15 cellular contexts compared by ENCODE assay signal in the genomic region with DNA sequence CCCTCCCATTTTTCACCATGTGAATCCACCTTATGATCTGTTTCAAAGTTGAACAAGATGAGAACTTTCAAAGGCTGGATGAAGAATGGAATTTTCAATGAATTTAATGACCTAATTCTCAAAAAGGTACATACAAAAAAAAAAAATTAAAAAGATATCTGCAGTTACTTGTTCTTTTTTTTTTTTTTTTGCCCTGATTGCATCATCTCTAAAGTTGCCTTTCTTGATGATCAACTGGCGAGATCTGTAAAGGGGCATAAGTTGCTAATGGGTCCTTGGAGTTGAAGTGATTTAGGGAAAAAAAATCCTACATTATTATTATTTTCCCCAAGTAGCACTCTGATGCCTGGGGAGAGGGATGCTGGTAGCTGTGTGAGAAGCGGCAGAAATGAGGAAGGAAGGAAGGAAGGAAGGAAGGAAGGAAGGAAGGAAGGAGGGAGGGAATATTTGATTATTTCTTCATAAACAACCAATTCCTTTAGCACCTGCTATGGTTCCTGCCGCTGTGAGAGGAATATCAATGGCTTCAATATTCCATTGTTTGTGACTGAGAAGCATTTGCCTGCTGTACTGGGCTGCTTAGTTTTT. TPM values are rescaled to one million over a fixed set of nuclear protein-coding genes. Genes with fewer than 3 reads are reported as not detected.
A peak's percentile ranks its signal among the peaks of the same experiment; 100 is the strongest.
DNase-seq lines count a peak whose midpoint lies in the region; ATAC-seq, FAIRE-seq and TF ChIP-seq lines count a peak whose summit lies in the region.
"Had no signal": no experiment of that assay in that cellular context is flagged by ENCODE, and none has a peak within 500 bp of the region (broad histone marks: within the 10 kb centered on the region; RNA-seq: fewer than 3 reads in every experiment).

No MANE protein-coding gene starts in this region.

- H2AFZ ChIP-seq in endothelial cell of umbilical vein (ENCODE audit: low read depth, low read length) (no peak overlapping the region), parathyroid adenoma (peak overlapping the region; percentile 59)

- intact Hi-C loops in left ventricle myocardium inferior (cut with micrococcal nuclease) = loop anchor here (10.0 kb wide), 2 partner anchors 1009 to 1219 kb away; no protein-coding TSS in a partner anchor
- intact Hi-C loops in cardiac septum (cut with DNase I) = loop anchor here (5.0 to 10.0 kb wide), 3 partner anchors 969 to 1209 kb away; a partner anchor contains a TSS
- intact Hi-C loops in endothelial cell of umbilical vein (cut with micrococcal nuclease) = loop anchor here (5.0 to 10.0 kb wide), 5 partner anchors 282 to 752 kb away; no protein-coding TSS in a partner anchor

- DNase-seq in left ventricle myocardium inferior (no peak), cardiac septum (ENCODE audit: low spot score) (no peak), endothelial cell of umbilical vein (ENCODE audit: low read depth, low spot score) (no peak), DMS114 treated with DMSO at 0.1 percent for 48 hours (lab: John Stamatoyannopoulos, UW; ENCODE audit: unreplicated experiment) (no peak)
- DNase-seq in activated T-cell treated with anti-CD3 and anti-CD28 coated beads, Interleukin-2, amount 50 U/mL, for 4 hours = no peak
- DNase-seq: activated naive CD4-positive, alpha-beta T cell treated with anti-CD3 and anti-CD28 coated beads for 36 hours; left ventricle myocardium superior had no signal

- BruUV-seq in endothelial cell of umbilical vein (replicated peaks; lab: Mats Ljungman, UMichigan) = no TSS peak

- H3K4me2 ChIP-seq in endothelial cell of umbilical vein (ENCODE audit: insufficient read depth, low read length) (peak overlapping the region; percentile 8), parathyroid adenoma (ENCODE audit: low read length) (no peak overlapping the region)

- CTCF ChIA-PET in endothelial cell of umbilical vein (lab: Charles Lee) = interaction anchor here (0.6 to 6.4 kb wide), 75 partner anchors 8 to 1035 kb away, joined by 3 to 222 read pairs (median 4); a partner anchor contains a TSS

- POLR2A ChIA-PET in endothelial cell of umbilical vein (lab: Charles Lee) = no interaction called here

- no peak for FAIRE-seq in endothelial cell of umbilical vein (lab: Jason Lieb, UNC)

- no peaks in the 10 kb centered on the region for H3K36me3 Mint-ChIP-seq in activated T-cell treated with anti-CD3 and anti-CD28 coated beads, Interleukin-2, amount 50 U/mL, for 4 hours (ENCODE audit: insufficient read depth)
- H3K36me3 Mint-ChIP-seq: T-cell had no signal

- H3K27ac ChIP-seq in left ventricle myocardium inferior (replicated peaks) (peak overlapping the region; percentile 43), endothelial cell of umbilical vein (ENCODE audit: insufficient read depth, low read depth, low read length) (no peak overlapping the region), parathyroid adenoma (peak overlapping the region; percentile 80)
- H3K27ac ChIP-seq: body of pancreas, C4-2B had no signal

- ATAC-seq in HG02763 (IDR thresholded peaks at IDR 0.05; ENCODE audit: unreplicated experiment) (no peak), HG03432 (IDR thresholded peaks at IDR 0.05; ENCODE audit: unreplicated experiment) (no peak)
- no peak for ATAC-seq in activated T-cell treated with anti-CD3 and anti-CD28 coated beads, Interleukin-2, amount 50 U/mL, for 4 hours

- no peaks in the 10 kb centered on the region for H4K20me1 ChIP-seq in endothelial cell of umbilical vein (replicated peaks; ENCODE audit: control insufficient read depth, extremely low read depth, insufficient read depth, low read length)

- peaks cover 12% of the 10 kb centered on the region for H3K4me1 Mint-ChIP-seq in activated T-cell treated with anti-CD3 and anti-CD28 coated beads, Interleukin-2, amount 50 U/mL, for 4 hours (ENCODE audit: low read depth)

- no peaks in the 10 kb centered on the region for H3K9me3 Mint-ChIP-seq in activated T-cell treated with anti-CD3 and anti-CD28 coated beads, Interleukin-2, amount 50 U/mL, for 4 hours
- H3K9me3 Mint-ChIP-seq: activated naive CD4-positive, alpha-beta T cell treated with anti-CD3 and anti-CD28 coated beads for 36 hours; T-cell had no signal

- TF ChIP-seq POLR2A in endothelial cell of umbilical vein (IDR thresholded peaks at IDR 0.05; ENCODE audit: low read depth, low read length) = no peak

- no peak overlapping the region for H3K9ac ChIP-seq in endothelial cell of umbilical vein (replicated peaks; ENCODE audit: extremely low read depth, insufficient read depth, low read length)
- no peak overlapping the region for H3K9ac ChIP-seq in parathyroid adenoma

- H3K79me2 ChIP-seq in endothelial cell of umbilical vein (ENCODE audit: control insufficient read depth, insufficient read depth, low read length) = no peaks in the 10 kb centered on the region
- H3K79me2 ChIP-seq in parathyroid adenoma = no peaks in the 10 kb centered on the region

- dilution Hi-C loops in endothelial cell of umbilical vein (cut with MboI; ENCODE audit: extremely low pct_ligation_motif_present, low sequenced_read_pairs) = no loop called here

- H3K4me3 ChIP-seq in left ventricle myocardium inferior = no peak overlapping the region
- no peak overlapping the region for H3K4me3 ChIP-seq in endothelial cell of umbilical vein (replicated peaks in 1 of 3; ENCODE audit: insufficient read depth in 1 of 3, low read depth in 1 of 3, low read length in 3 of 3)
- H3K4me3 ChIP-seq in parathyroid adenoma (ENCODE audit: low read depth, low read length) = no peak overlapping the region
- H3K4me3 ChIP-seq: body of pancreas had no signal

- H3K36me3 ChIP-seq in left ventricle myocardium inferior (no peaks in the 10 kb centered on the region), endothelial cell of umbilical vein (ENCODE audit: control insufficient read depth in 2 of 2, extremely low read depth in 1 of 2, insufficient read depth in 2 of 2, low read length in 2 of 2) (no peaks in the 10 kb centered on the region), parathyroid adenoma (ENCODE audit: control insufficient read depth, insufficient read depth, low read length) (no peaks in the 10 kb centered on the region)

- H3K27me3 Mint-ChIP-seq in activated T-cell treated with anti-CD3 and anti-CD28 coated beads, Interleukin-2, amount 50 U/mL, for 4 hours (ENCODE audit: low read depth) = no peaks in the 10 kb centered on the region
- H3K27me3 Mint-ChIP-seq: T-cell had no signal

- no peak overlapping the region for H3K4me3 Mint-ChIP-seq in activated T-cell treated with anti-CD3 and anti-CD28 coated beads, Interleukin-2, amount 50 U/mL, for 4 hours
- H3K4me3 Mint-ChIP-seq: activated naive CD4-positive, alpha-beta T cell treated with anti-CD3 and anti-CD28 coated beads for 36 hours; T-cell had no signal

- H3K9me3 ChIP-seq in left ventricle myocardium inferior (replicated peaks) (no peaks in the 10 kb centered on the region), endothelial cell of umbilical vein (replicated peaks; ENCODE audit: control insufficient read depth, insufficient read depth, low read length) (no peaks in the 10 kb centered on the region), parathyroid adenoma (ENCODE audit: control insufficient read depth, low read length) (no peaks in the 10 kb centered on the region)
- H3K9me3 ChIP-seq: body of pancreas had no signal

- TF ChIP-seq CTCF in left ventricle myocardium inferior (IDR thresholded peaks at IDR 0.05; ENCODE audit: borderline replicate concordance) (no peak), endothelial cell of umbilical vein (IDR thresholded peaks at IDR 0.05; ENCODE audit: extremely low read depth in 1 of 2, insufficient read depth in 1 of 2, low read depth in 1 of 2, low read length in 2 of 2) (no peak), parathyroid adenoma (IDR thresholded peaks at IDR 0.05) (no peak)

- no peaks in the 10 kb centered on the region for H3K9me1 ChIP-seq in endothelial cell of umbilical vein (replicated peaks; ENCODE audit: control insufficient read depth, extremely low read depth, insufficient read depth, low read length)

- H3K27me3 ChIP-seq in left ventricle myocardium inferior (ENCODE audit: low read depth) = no peaks in the 10 kb centered on the region
- no peaks in the 10 kb centered on the region for H3K27me3 ChIP-seq in endothelial cell of umbilical vein (ENCODE audit: control insufficient read depth in 2 of 2, insufficient read depth in 2 of 2, low read length in 2 of 2)
- no peaks in the 10 kb centered on the region for H3K27me3 ChIP-seq in parathyroid adenoma (ENCODE audit: control insufficient read depth, insufficient read depth, low read length)
- H3K27me3 ChIP-seq: body of pancreas had no signal

- peaks cover 43% of the 10 kb centered on the region for H3K4me1 ChIP-seq in left ventricle myocardium inferior
- H3K4me1 ChIP-seq in endothelial cell of umbilical vein (ENCODE audit: control insufficient read depth, extremely low read depth, insufficient read depth, low read length) = peaks cover 37% of the 10 kb centered on the region
- peaks cover 50% of the 10 kb centered on the region for H3K4me1 ChIP-seq in parathyroid adenoma
- H3K4me1 ChIP-seq: body of pancreas had no signal

TF ChIP-seq in endothelial cell of umbilical vein, 7 proteins besides CTCF, POLR2A, EP300 and RAD21:
- no peak for TF ChIP-seq FOS (IDR thresholded peaks at IDR 0.05; ENCODE audit: borderline replicate concordance, insufficient read depth, low read length)
- no peak for TF ChIP-seq GATA2 (IDR thresholded peaks at IDR 0.05; ENCODE audit: insufficient read depth, insufficient read length, low read depth, low read length)
- TF ChIP-seq EZH2 (IDR thresholded peaks at IDR 0.05; ENCODE audit: borderline replicate concordance, low read depth, low read length, severe bottlenecking) = no peak
- TF ChIP-seq JUN (IDR thresholded peaks at IDR 0.05; ENCODE audit: borderline replicate concordance, insufficient read depth, insufficient read length, low read depth) = no peak
- no peak for TF ChIP-seq MYC (IDR thresholded peaks at IDR 0.05; ENCODE audit: low read depth, low read length)
- TF ChIP-seq, protein P1, sequence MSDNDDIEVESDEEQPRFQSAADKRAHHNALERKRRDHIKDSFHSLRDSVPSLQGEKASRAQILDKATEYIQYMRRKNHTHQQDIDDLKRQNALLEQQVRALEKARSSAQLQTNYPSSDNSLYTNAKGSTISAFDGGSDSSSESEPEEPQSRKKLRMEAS (IDR thresholded peaks at IDR 0.05; ENCODE audit: insufficient read depth, insufficient read length) = no peak
- TF ChIP-seq POLR2AphosphoS5 (IDR thresholded peaks at IDR 0.05; ENCODE audit: insufficient read depth, low read depth, low read length) = no peak
TF ChIP-seq in endothelial cell of umbilical vein: peak in this region for 0.

RNA-seq across cellular contexts. Expression of a gene that starts 48.8 kb away (rescaled TPM):
- total RNA-seq in left ventricle myocardium inferior (0.44 TPM), cardiac septum (0.48 TPM), endothelial cell of umbilical vein (not detected in 2 replicates)
- polyA plus RNA-seq in endothelial cell of umbilical vein = not detected in 2 replicates
- polyA plus RNA-seq in endothelial cell of umbilical vein (2011; cell fraction: cytosol; rRNA removed) = not detected in 2 replicates
- not detected in 2 replicates for polyA plus RNA-seq in endothelial cell of umbilical vein (2011; cell fraction: nucleus; rRNA removed)
- polyA plus RNA-seq in endothelial cell of umbilical vein (2012) = not detected in 2 replicates
- polyA minus RNA-seq in endothelial cell of umbilical vein = not detected in 2 replicates
- not detected for polyA minus RNA-seq in endothelial cell of umbilical vein (2011; cell fraction: cytosol; rRNA and poly(A)+ RNA removed)
- polyA minus RNA-seq in endothelial cell of umbilical vein (2011; cell fraction: nucleus; rRNA and poly(A)+ RNA removed) = not detected in 2 replicates
- total RNA-seq in activated T-cell treated with anti-CD3 and anti-CD28 coated beads, Interleukin-2, amount 50 U/mL, for 4 hours = under 1 TPM; 0.03 to 0.46 (median 0.05) TPM
- total RNA-seq: activated naive CD4-positive, alpha-beta T cell treated with anti-CD3 and anti-CD28 coated beads for 36 hours; dermis microvascular lymphatic vessel endothelial cell; osteoblast had no signal
